8 cellular contexts compared by ENCODE assay signal in genomic region chr9:10366171-10366779, GRCh38.
DNase-seq lines count a peak whose midpoint lies in the region; ATAC-seq, FAIRE-seq and TF ChIP-seq lines count a peak whose summit lies in the region.

No MANE protein-coding gene starts in this region.

- intact Hi-C loops in gastrocnemius medialis (cut with DNase I; ENCODE audit: low total_unique reads): no loop called here

- FAIRE-seq in small intestine (lab: Jason Lieb, UNC): no peak

- no peak overlapping the region for H2AFZ ChIP-seq in KMS-11 (ENCODE audit: low read depth)

- H3K36me3 ChIP-seq in KMS-11 (ENCODE audit: insufficient read depth): no peaks in the 10 kb centered on the region
- H3K36me3 ChIP-seq in small intestine (ENCODE audit: control insufficient read depth in 2 of 2, insufficient read depth in 2 of 2, low read length in 2 of 2): no peaks in the 10 kb centered on the region
- no peaks in the 10 kb centered on the region for H3K36me3 ChIP-seq in gastrocnemius medialis

- ATAC-seq in GM21786 (IDR thresholded peaks at IDR 0.05; ENCODE audit: unreplicated experiment): peak; percentile 87
- ATAC-seq in gastrocnemius medialis: no peak

- H3K27me3 ChIP-seq in KMS-11 (ENCODE audit: insufficient read depth, low read depth): no peaks in the 10 kb centered on the region
- no peaks in the 10 kb centered on the region for H3K27me3 ChIP-seq in small intestine (ENCODE audit: control insufficient read depth in 2 of 2, insufficient read depth in 2 of 2, low read length in 2 of 2)
- no peaks in the 10 kb centered on the region for H3K27me3 ChIP-seq in gastrocnemius medialis

- DNase-seq in GM10266 (ENCODE audit: extremely low spot score) (peak; percentile 10), SHP77 (lab: John Stamatoyannopoulos, UW) (peak; percentile 3), foreskin fibroblast (peak in 1 of 2 donors; percentile 4), small intestine (peak; percentile 25), gastrocnemius medialis (no peak), 8988T (no peak)

- no peak overlapping the region for H3K27ac ChIP-seq in KMS-11
- H3K27ac ChIP-seq in small intestine (ENCODE audit: low read depth in 1 of 2, low read length in 1 of 2): no peak overlapping the region
- no peak overlapping the region for H3K27ac ChIP-seq in gastrocnemius medialis

- no peaks in the 10 kb centered on the region for H3K9me3 ChIP-seq in small intestine (ENCODE audit: control insufficient read depth, low read depth)
- no peaks in the 10 kb centered on the region for H3K9me3 ChIP-seq in gastrocnemius medialis

- TF ChIP-seq CTCF in GM10266 (IDR thresholded peaks at IDR 0.05; ENCODE audit: control insufficient read depth, insufficient read depth, low read depth, missing control alignments) (peak; percentile 78), KMS-11 (conservative IDR thresholded peaks at IDR 0.05; ENCODE audit: low read depth, low read length) (peak; percentile 68), foreskin fibroblast (IDR thresholded peaks at IDR 0.05; ENCODE audit: low read depth, low read length) (peak; percentile 29), gastrocnemius medialis (IDR thresholded peaks at IDR 0.05 in 4 of 5, conservative IDR thresholded peaks at IDR 0.05 in 1 of 5) (no peak)

- H3K4me1 ChIP-seq in KMS-11 (ENCODE audit: low read depth, poor library complexity, severe bottlenecking) (no peaks in the 10 kb centered on the region), small intestine (ENCODE audit: control insufficient read depth in 2 of 2, insufficient read depth in 1 of 2, low read depth in 1 of 2, low read length in 1 of 2) (no peaks in the 10 kb centered on the region), gastrocnemius medialis (no peaks in the 10 kb centered on the region)

- in situ Hi-C loops in gastrocnemius medialis (cut with MboI; ENCODE audit: low sequenced_read_pairs in 4 of 4): no loop called here

- no peak overlapping the region for H3K9ac ChIP-seq in KMS-11

- H3K79me2 ChIP-seq in KMS-11 (ENCODE audit: insufficient read depth, low read depth): no peaks in the 10 kb centered on the region

- no peak for TF ChIP-seq POLR2A in gastrocnemius medialis (IDR thresholded peaks at IDR 0.05)

- no peak overlapping the region for H3K4me2 ChIP-seq in KMS-11

- H3K4me3 ChIP-seq in KMS-11 (IDR thresholded peaks at IDR 0.05; ENCODE audit: insufficient read depth, low read depth, low read length) (no peak overlapping the region), foreskin fibroblast (ENCODE audit: low read depth in 1 of 2, low read length in 2 of 2) (no peak overlapping the region), small intestine (ENCODE audit: low read depth in 1 of 2, low read length in 2 of 2) (no peak overlapping the region), gastrocnemius medialis (no peak overlapping the region)

- WGBS in small intestine, 3 donors: 34 to 40% (median 35%) methylated on average over 3 of the region's 3 CpGs

- H4K20me1 ChIP-seq in KMS-11 (ENCODE audit: insufficient read depth): no peaks in the 10 kb centered on the region

Comparison
In these comparisons a context has a peak if more than half of its experiments do, and no peak if none do; other contexts are left out.
1. DNase-seq: peak in GM10266 (single experiment), SHP77 (2 of 2) and small intestine (single experiment); none in gastrocnemius medialis (0 of 2) and 8988T (single experiment).
2. CTCF ChIP-seq: peak in GM10266 (single experiment), KMS-11 (single experiment) and foreskin fibroblast (single experiment); none in gastrocnemius medialis (0 of 5).